8 cellular contexts compared by ENCODE assay signal in genomic region chr17:43905985-43906852, GRCh38. TPM values are rescaled to one million over a fixed set of nuclear protein-coding genes. Genes with fewer than 3 reads are reported as not detected.
A peak's percentile ranks its signal among the peaks of the same experiment; 100 is the strongest.
DNase-seq lines count a peak whose midpoint lies in the region; ATAC-seq and TF ChIP-seq lines count a peak whose summit lies in the region.

No MANE protein-coding gene starts in this region.

- no peaks in the 10 kb centered on the region for H3K36me3 ChIP-seq in urinary bladder (ENCODE audit: insufficient read depth)

- peak overlapping the region; percentile 85 to 99 (median 92) for H3K4me3 Mint-ChIP-seq in naive thymus-derived CD8-positive, alpha-beta T cell

- 2% methylated on average over 37 of the region's 37 CpGs for WGBS in urinary bladder

- H3K4me1 ChIP-seq in urinary bladder (ENCODE audit: insufficient read depth), result no peaks in the 10 kb centered on the region

- POLR2A ChIA-PET in naive thymus-derived CD8-positive, alpha-beta T cell (lab: Charles Lee), result interaction anchor here (0.6 to 2.1 kb wide), 2 partner anchors 20 to 22 kb away, joined by 6 to 10 read pairs; no protein-coding TSS in a partner anchor

- H3K36me3 Mint-ChIP-seq in naive thymus-derived CD8-positive, alpha-beta T cell, result no peaks in the 10 kb centered on the region

- H3K27ac Mint-ChIP-seq in naive thymus-derived CD8-positive, alpha-beta T cell, result peak overlapping the region in 8 of 10 donors; percentile 78 to 98 (median 96)

- DNase-seq in COLO668 (lab: John Stamatoyannopoulos, UW; ENCODE audit: unreplicated experiment) (peak; percentile 8), NCI-H1105 treated with DMSO at 0.1 percent for 48 hours (lab: John Stamatoyannopoulos, UW) (peak; percentile 47), activated gamma-delta T cell treated with Interleukin-2 at 50 U/mL for 16 hours (peak; percentile 41), fibroblast of villous mesenchyme (ENCODE audit: low read depth) (peak; percentile 52)
- peak; percentile 26 to 85 (median 54) for DNase-seq in naive thymus-derived CD8-positive, alpha-beta T cell

- H3K4me1 Mint-ChIP-seq in naive thymus-derived CD8-positive, alpha-beta T cell, result peaks cover 9 to 24% (median 22%) of the 10 kb centered on the region in 4 donors

- no peak for TF ChIP-seq CTCF in fibroblast of villous mesenchyme (IDR thresholded peaks at IDR 0.05; ENCODE audit: insufficient read depth, low read depth, low read length)

- peak overlapping the region; percentile 70 for H3K4me3 ChIP-seq in fibroblast of villous mesenchyme (ENCODE audit: low read depth, low read length)
- H3K4me3 ChIP-seq in urinary bladder (ENCODE audit: low read depth, low read length), result peak overlapping the region; percentile 84

- peaks cover 0 to 17% (median 0%) of the 10 kb centered on the region in 5 donors for H3K27me3 Mint-ChIP-seq in naive thymus-derived CD8-positive, alpha-beta T cell

- no peaks in the 10 kb centered on the region for H3K9me3 Mint-ChIP-seq in naive thymus-derived CD8-positive, alpha-beta T cell

- ATAC-seq in naive thymus-derived CD8-positive, alpha-beta T cell, result peak; percentile 48 to 64
- no peak for ATAC-seq in HG02759 (IDR thresholded peaks at IDR 0.05; ENCODE audit: unreplicated experiment)
- ATAC-seq in HG03565 (IDR thresholded peaks at IDR 0.05; ENCODE audit: unreplicated experiment), result no peak

- H3K27ac ChIP-seq in urinary bladder (ENCODE audit: low read depth), result peak overlapping the region; percentile 80

RNA-seq across cellular contexts. Expression of gene MPP2, which starts 1.1 kb away (rescaled TPM):
- total RNA-seq in fibroblast of villous mesenchyme (under 0.01 and 1.3 TPM in 2 replicates), urinary bladder (3.7 TPM)
- 1 to 10 TPM; 2.4 to 5.2 TPM for total RNA-seq in naive thymus-derived CD8-positive, alpha-beta T cell
- 1 to 10 TPM; 1.1 to 4.0 (median 3.1) TPM for polyA plus RNA-seq in naive thymus-derived CD8-positive, alpha-beta T cell
- polyA plus RNA-seq in urinary bladder, result 14.9 TPM

RNA-seq across cellular contexts. Expression of gene PPY, which starts 36.1 kb away (rescaled TPM):
- not detected in 2 replicates for total RNA-seq in fibroblast of villous mesenchyme
- not detected for total RNA-seq in naive thymus-derived CD8-positive, alpha-beta T cell
- not detected for polyA plus RNA-seq in naive thymus-derived CD8-positive, alpha-beta T cell
- not detected for total RNA-seq in urinary bladder
- not detected for polyA plus RNA-seq in urinary bladder

RNA-seq across cellular contexts. Expression of gene PYY, which starts 47.5 kb away (rescaled TPM):
- not detected in 2 replicates for total RNA-seq in fibroblast of villous mesenchyme
- not detected for total RNA-seq in naive thymus-derived CD8-positive, alpha-beta T cell
- polyA plus RNA-seq in naive thymus-derived CD8-positive, alpha-beta T cell, result not detected
- total RNA-seq in urinary bladder, result not detected
- not detected for polyA plus RNA-seq in urinary bladder

RNA-seq across cellular contexts. Expression of gene CD300LG, which starts 59.2 kb away (rescaled TPM):
- total RNA-seq in fibroblast of villous mesenchyme, result not detected in 2 replicates
- not detected for total RNA-seq in naive thymus-derived CD8-positive, alpha-beta T cell
- not detected for polyA plus RNA-seq in naive thymus-derived CD8-positive, alpha-beta T cell
- total RNA-seq in urinary bladder, result 0.58 TPM
- polyA plus RNA-seq in urinary bladder, result 3.4 TPM

Comparison
In these comparisons a context has a peak if more than half of its experiments do, and no peak if none do; other contexts are left out.
1. ATAC-seq: peak in naive thymus-derived CD8-positive, alpha-beta T cell (2 of 2); none in HG02759 (single experiment) and HG03565 (single experiment).
2. Peak in every context shown above with its lines, with median percentiles within 50 percentile points of each other: DNase-seq.